ENCODE assay signal across 8 cellular contexts in the genomic region with DNA sequence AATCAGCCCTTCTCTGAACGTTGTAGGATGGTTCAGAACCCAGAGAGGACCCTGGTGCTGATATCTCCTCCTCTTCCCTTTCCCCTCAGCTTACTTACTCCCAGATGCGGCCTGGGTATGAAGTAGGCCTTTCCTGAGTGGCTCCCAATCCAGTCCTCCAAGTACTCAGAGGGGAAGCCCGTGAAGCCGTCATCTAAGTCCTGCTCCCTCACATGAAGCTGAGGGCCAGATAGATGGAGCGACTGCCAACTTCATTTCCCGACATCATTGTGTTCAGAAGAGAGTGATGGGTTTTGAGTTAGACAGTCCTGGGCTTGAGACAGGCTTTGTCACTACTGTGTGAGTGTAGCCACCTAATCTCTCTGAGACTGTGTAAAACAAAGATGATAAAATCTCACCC. TPM values are rescaled to one million over a fixed set of nuclear protein-coding genes. Genes with fewer than 3 reads are reported as not detected.
DNase-seq lines count a peak whose midpoint lies in the region; ATAC-seq and TF ChIP-seq lines count a peak whose summit lies in the region.

No MANE protein-coding gene starts in this region.

- peaks cover 35% of the 10 kb centered on the region for H3K4me1 Mint-ChIP-seq in activated T-cell treated with anti-CD3 and anti-CD28 coated beads, Interleukin-2, amount 50 U/mL, for 24 hours (ENCODE audit: low read depth)
- H3K4me1 Mint-ChIP-seq in activated naive CD8-positive, alpha-beta T cell treated with anti-CD3 and anti-CD28 coated beads, Interleukin-2, amount 10 ng/mL, durations not matched to agents 7 days and 5 days = peaks cover 33% of the 10 kb centered on the region

- no peaks in the 10 kb centered on the region for H3K36me3 Mint-ChIP-seq in activated T-cell treated with anti-CD3 and anti-CD28 coated beads, Interleukin-2, amount 50 U/mL, for 24 hours (ENCODE audit: low read depth)
- no peaks in the 10 kb centered on the region for H3K36me3 Mint-ChIP-seq in activated naive CD8-positive, alpha-beta T cell treated with anti-CD3 and anti-CD28 coated beads, Interleukin-2, amount 10 ng/mL, durations not matched to agents 7 days and 5 days

- H3K27me3 Mint-ChIP-seq in activated T-cell treated with anti-CD3 and anti-CD28 coated beads, Interleukin-2, amount 50 U/mL, for 24 hours = no peaks in the 10 kb centered on the region
- H3K27me3 Mint-ChIP-seq in activated naive CD8-positive, alpha-beta T cell treated with anti-CD3 and anti-CD28 coated beads, Interleukin-2, amount 10 ng/mL, durations not matched to agents 7 days and 5 days = no peaks in the 10 kb centered on the region

- H3K4me3 ChIP-seq in lower lobe of right lung = peak overlapping the region; percentile 74
- H3K4me3 ChIP-seq in thoracic aorta = no peak overlapping the region

- H3K36me3 ChIP-seq in lower lobe of right lung = no peaks in the 10 kb centered on the region
- H3K36me3 ChIP-seq in thoracic aorta = no peaks in the 10 kb centered on the region

- H3K27ac ChIP-seq in lower lobe of right lung = peak overlapping the region; percentile 89
- H3K27ac ChIP-seq in thoracic aorta = peak overlapping the region; percentile 76 to 90

- peak overlapping the region; percentile 83 for H3K4me3 Mint-ChIP-seq in activated T-cell treated with anti-CD3 and anti-CD28 coated beads, Interleukin-2, amount 50 U/mL, for 24 hours
- peak overlapping the region; percentile 82 for H3K4me3 Mint-ChIP-seq in activated naive CD8-positive, alpha-beta T cell treated with anti-CD3 and anti-CD28 coated beads, Interleukin-2, amount 10 ng/mL, durations not matched to agents 7 days and 5 days

- H3K4me1 ChIP-seq in lower lobe of right lung (peaks cover 28% of the 10 kb centered on the region), thoracic aorta (ENCODE audit: control insufficient read depth in 1 of 2, low read depth in 2 of 2) (peaks cover 6 to 42% of the 10 kb centered on the region in 2 donors)

- TF ChIP-seq CTCF in lower lobe of right lung (IDR thresholded peaks at IDR 0.05) (no peak), thoracic aorta (IDR thresholded peaks at IDR 0.05) (no peak)

- H3K9me3 ChIP-seq in lower lobe of right lung = no peaks in the 10 kb centered on the region
- H3K9me3 ChIP-seq in thoracic aorta = no peaks in the 10 kb centered on the region

- no peaks in the 10 kb centered on the region for H3K9me3 Mint-ChIP-seq in activated T-cell treated with anti-CD3 and anti-CD28 coated beads, Interleukin-2, amount 50 U/mL, for 24 hours
- no peaks in the 10 kb centered on the region for H3K9me3 Mint-ChIP-seq in activated naive CD8-positive, alpha-beta T cell treated with anti-CD3 and anti-CD28 coated beads, Interleukin-2, amount 10 ng/mL, durations not matched to agents 7 days and 5 days

- intact Hi-C loops in lower lobe of right lung (cut with DNase I) = no loop called here

- H3K27me3 ChIP-seq in lower lobe of right lung (ENCODE audit: low read depth) (no peaks in the 10 kb centered on the region), thoracic aorta (replicated peaks; ENCODE audit: insufficient read depth) (no peaks in the 10 kb centered on the region)

- no peak for ATAC-seq in activated naive CD8-positive, alpha-beta T cell treated with anti-CD3 and anti-CD28 coated beads, Interleukin-2, amount 10 ng/mL, durations not matched to agents 7 days and 5 days (ENCODE audit: low read depth)
- ATAC-seq in lower lobe of right lung (peak in 1 of 2 donors; percentile 2), thoracic aorta (ENCODE audit: insufficient number of reproducible peaks, low FRiP score, low read depth) (no peak)

- POLR2A ChIA-PET in activated naive CD8-positive, alpha-beta T cell treated with anti-CD3 and anti-CD28 coated beads, Interleukin-2, amount 10 ng/mL, durations not matched to agents 7 days and 5 days (lab: Charles Lee) = interaction anchor here (1.1 to 3.6 kb wide), 5 partner anchors 15 to 62 kb away, joined by 3 to 24 read pairs (median 10); a partner anchor contains a TSS

- peak overlapping the region; percentile 95 for H3K27ac Mint-ChIP-seq in activated T-cell treated with anti-CD3 and anti-CD28 coated beads, Interleukin-2, amount 50 U/mL, for 24 hours
- H3K27ac Mint-ChIP-seq in activated naive CD8-positive, alpha-beta T cell treated with anti-CD3 and anti-CD28 coated beads, Interleukin-2, amount 10 ng/mL, durations not matched to agents 7 days and 5 days = peak overlapping the region; percentile 28

- DNase-seq in activated T-cell treated with anti-CD3 and anti-CD28 coated beads, Interleukin-2, amount 50 U/mL, for 24 hours = peak; percentile 43
- DNase-seq in activated T-cell treated with anti-CD3 and anti-CD28 coated beads, Interleukin-2, amount 50 U/mL, for 1 hour = no peak
- DNase-seq in activated naive CD8-positive, alpha-beta T cell treated with anti-CD3 and anti-CD28 coated beads, Interleukin-2, amount 10 ng/mL, durations not matched to agents 7 days and 5 days = no peak
- no peak for DNase-seq in lower lobe of right lung
- DNase-seq in thoracic aorta (ENCODE audit: low spot score) = no peak
- DNase-seq in ureter (ENCODE audit: low spot score) = no peak
- no peak for DNase-seq in NCI-H1092 treated with DMSO at 0.1 percent for 48 hours (lab: John Stamatoyannopoulos, UW)
- DNase-seq in activated gamma-delta T cell (lab: John Stamatoyannopoulos, UW) = no peak

RNA-seq across cellular contexts. Expression of a gene that starts 2.7 kb away (rescaled TPM):
- total RNA-seq in activated naive CD8-positive, alpha-beta T cell treated with anti-CD3 and anti-CD28 coated beads, Interleukin-2, amount 10 ng/mL, durations not matched to agents 7 days and 5 days = 10 to 100 TPM; 10.3 to 12.1 TPM
- total RNA-seq in lower lobe of right lung = 11.0 TPM
- 10 to 100 TPM; 38.4 to 70.7 TPM for total RNA-seq in thoracic aorta
- 35.9 TPM for total RNA-seq in ureter

RNA-seq across cellular contexts. Expression of a gene that starts 25.0 kb away (rescaled TPM):
- total RNA-seq in activated naive CD8-positive, alpha-beta T cell treated with anti-CD3 and anti-CD28 coated beads, Interleukin-2, amount 10 ng/mL, durations not matched to agents 7 days and 5 days = 10 to 100 TPM; 56.3 to 60.8 TPM
- 45.1 TPM for total RNA-seq in lower lobe of right lung
- 10 to 100 TPM; 43.5 to 51.1 TPM for total RNA-seq in thoracic aorta
- total RNA-seq in ureter = 79.7 TPM
